Comparison of ENCODE assay signal across 13 cellular contexts in genomic region chr19:35063940-35064818, GRCh38. TPM values are rescaled to one million over a fixed set of nuclear protein-coding genes. Genes with fewer than 3 reads are reported as not detected.
DNase-seq lines count a peak whose midpoint lies in the region; ATAC-seq, FAIRE-seq and TF ChIP-seq lines count a peak whose summit lies in the region.
"Had no signal": no experiment of that assay in that cellular context is flagged by ENCODE, and none has a peak within 500 bp of the region (broad histone marks: within the 10 kb centered on the region; RNA-seq: fewer than 3 reads in every experiment).

No MANE protein-coding gene starts in this region.

- DNase-seq in AG09309 (ENCODE audit: low read depth) (peak; percentile 43), H54 (ENCODE audit: insufficient read length, low spot score) (peak; percentile 74), foreskin keratinocyte (peak; percentile 47 to 78), amygdala (lab: John Stamatoyannopoulos, UW) (no peak), testis (no peak), uterus (no peak)
- DNase-seq: activated effector memory CD4-positive, alpha-beta T cell treated with anti-CD3 and anti-CD28 coated beads, Interleukin-2, amount 50 U/mL, for 16 hours; DMS153; NCI-H524 had no signal

- H3K4me3 ChIP-seq in AG09309 (ENCODE audit: control insufficient read depth, low read depth, low read length) = no peak overlapping the region
- H3K4me3 ChIP-seq in testis = no peak overlapping the region
- no peak overlapping the region for H3K4me3 ChIP-seq in uterus
- H3K4me3 ChIP-seq: lung had no signal

- H3K27me3 Mint-ChIP-seq in activated T-helper 17 cell treated with anti-CD3 and anti-CD28 coated beads, Interleukin-2, amount 50 U/mL, for 72 hours = no peaks in the 10 kb centered on the region

- H3K9me3 Mint-ChIP-seq in activated T-helper 17 cell treated with anti-CD3 and anti-CD28 coated beads, Interleukin-2, amount 50 U/mL, for 72 hours = no peaks in the 10 kb centered on the region

- H3K27ac ChIP-seq in foreskin keratinocyte = no peak overlapping the region
- no peak overlapping the region for H3K27ac ChIP-seq in testis
- no peak overlapping the region for H3K27ac ChIP-seq in uterus

- 84 to 87% methylated on average over 9 to 10 of the region's 10 CpGs for WGBS in testis, 2 donors

- ATAC-seq in activated T-helper 17 cell treated with anti-CD3 and anti-CD28 coated beads, Interleukin-2, amount 50 U/mL, for 72 hours (replicated peaks) = peak; percentile 50
- ATAC-seq in foreskin keratinocyte = peak; percentile 74
- ATAC-seq in GM19467 (IDR thresholded peaks at IDR 0.05; ENCODE audit: unreplicated experiment) = no peak

- H3K4me1 ChIP-seq in foreskin keratinocyte = no peaks in the 10 kb centered on the region
- peaks cover 4% of the 10 kb centered on the region for H3K4me1 ChIP-seq in testis
- no peaks in the 10 kb centered on the region for H3K4me1 ChIP-seq in uterus

- TF ChIP-seq CTCF in AG09309 (IDR thresholded peaks at IDR 0.05; ENCODE audit: control insufficient read depth, insufficient read depth, low read depth, low read length, missing control alignments) (no peak), foreskin keratinocyte (conservative IDR thresholded peaks at IDR 0.05) (no peak), testis (IDR thresholded peaks at IDR 0.05) (no peak), uterus (IDR thresholded peaks at IDR 0.05) (no peak)

- peak; percentile 50 for FAIRE-seq in H54 (lab: Jason Lieb, UNC)

- H3K36me3 Mint-ChIP-seq in activated T-helper 17 cell treated with anti-CD3 and anti-CD28 coated beads, Interleukin-2, amount 50 U/mL, for 72 hours (ENCODE audit: low read depth) = no peaks in the 10 kb centered on the region

- intact Hi-C loops in testis (cut with DNase I; ENCODE audit: low total_unique reads) = no loop called here
- intact Hi-C loops in uterus (cut with DNase I; ENCODE audit: low total_unique reads) = no loop called here

- peak overlapping the region; percentile 28 for H3K27ac Mint-ChIP-seq in activated T-helper 17 cell treated with anti-CD3 and anti-CD28 coated beads, Interleukin-2, amount 50 U/mL, for 72 hours

- H3K9me3 ChIP-seq in testis = no peaks in the 10 kb centered on the region
- no peaks in the 10 kb centered on the region for H3K9me3 ChIP-seq in uterus

- H3K36me3 ChIP-seq in testis (ENCODE audit: low read depth, missing control alignments) (no peaks in the 10 kb centered on the region), uterus (no peaks in the 10 kb centered on the region)

- H3K4me1 Mint-ChIP-seq in activated T-helper 17 cell treated with anti-CD3 and anti-CD28 coated beads, Interleukin-2, amount 50 U/mL, for 72 hours = no peaks in the 10 kb centered on the region

- no peak overlapping the region for H3K4me3 Mint-ChIP-seq in activated T-helper 17 cell treated with anti-CD3 and anti-CD28 coated beads, Interleukin-2, amount 50 U/mL, for 72 hours

- TF ChIP-seq POLR2A in H54 (IDR thresholded peaks at IDR 0.05; ENCODE audit: low read depth, low read length) (no peak), testis (IDR thresholded peaks at IDR 0.05) (no peak), uterus (IDR thresholded peaks at IDR 0.05) (no peak)

- peaks cover 10% of the 10 kb centered on the region for H3K27me3 ChIP-seq in foreskin keratinocyte
- no peaks in the 10 kb centered on the region for H3K27me3 ChIP-seq in testis
- H3K27me3 ChIP-seq in uterus = no peaks in the 10 kb centered on the region

RNA-seq across cellular contexts. Expression of gene HPN, which starts 22.7 kb away (rescaled TPM):
- total RNA-seq in activated T-helper 17 cell treated with anti-CD3 and anti-CD28 coated beads, Interleukin-2, amount 50 U/mL, for 72 hours = under 1 TPM in 1 of 2 donors, not detected in 1; 0.48 TPM
- total RNA-seq in foreskin keratinocyte (not detected in 2 replicates), testis (1 to 10 TPM in 1 of 2 donors, under 1 TPM in 1; 0.79 to 1.7 TPM), uterus (1 to 10 TPM in 2 of 4 donors, under 1 TPM in 2; 0.26 to 2.7 (median 0.68) TPM)
- polyA plus RNA-seq in foreskin keratinocyte (not detected in 2 replicates), testis (ENCODE audit: insufficient read depth, low read depth, low replicate concordance) (8.2 TPM)
- total RNA-seq: T-helper 1 cell treated with Interleukin-12 subunit alpha and Interleukin-12 subunit beta and Interleukin-4 antibody, amounts not matched to agents 30 ng/mL and 1 ng/mL, for 36 hours had no signal

RNA-seq across cellular contexts. Expression of gene SCN1B, which starts 33.9 kb away (rescaled TPM):
- 1 to 10 TPM in 1 of 2 donors, under 1 TPM in 1; 0.97 to 3.1 TPM for total RNA-seq in activated T-helper 17 cell treated with anti-CD3 and anti-CD28 coated beads, Interleukin-2, amount 50 U/mL, for 72 hours
- total RNA-seq in foreskin keratinocyte = 0.21 and 0.48 TPM in 2 replicates
- polyA plus RNA-seq in foreskin keratinocyte = 0.25 and 0.43 TPM in 2 replicates
- 1 to 10 TPM; 3.5 to 6.6 TPM for total RNA-seq in testis
- 7.5 TPM for polyA plus RNA-seq in testis (ENCODE audit: insufficient read depth, low read depth, low replicate concordance)
- total RNA-seq in uterus = 10 to 100 TPM in 1 of 4 donors, under 1 TPM in 3; 0.26 to 15.2 (median 0.78) TPM

RNA-seq across cellular contexts. Expression of gene FXYD3, which starts 51.4 kb away (rescaled TPM):
- total RNA-seq in activated T-helper 17 cell treated with anti-CD3 and anti-CD28 coated beads, Interleukin-2, amount 50 U/mL, for 72 hours = not detected
- total RNA-seq in foreskin keratinocyte = 243 and 312 TPM in 2 replicates
- 420 and 522 TPM in 2 replicates for polyA plus RNA-seq in foreskin keratinocyte
- 1 to 10 TPM in 1 of 2 donors, not detected in 1; 2.6 TPM for total RNA-seq in testis
- not detected for polyA plus RNA-seq in testis (ENCODE audit: insufficient read depth, low read depth, low replicate concordance)
- 1 to 10 TPM; 1.5 to 3.8 (median 1.6) TPM for total RNA-seq in uterus
- total RNA-seq: T-helper 1 cell treated with Interleukin-12 subunit alpha and Interleukin-12 subunit beta and Interleukin-4 antibody, amounts not matched to agents 30 ng/mL and 1 ng/mL, for 36 hours had no signal

Comparison
In these comparisons a context has a peak if more than half of its experiments do, and no peak if none do; other contexts are left out.
1. DNase-seq: peak in AG09309 (single experiment), H54 (single experiment) and foreskin keratinocyte (2 of 2); none in amygdala (0 of 56), testis (single experiment) and uterus (0 of 2).
2. RNA of gene FXYD3, which starts 51.4 kb away (total RNA-seq): 243 to 312 TPM in foreskin keratinocyte; 2.6 TPM in testis, 1.5 to 3.8 TPM in uterus and not detected in activated T-helper 17 cell treated with anti-CD3 and anti-CD28 coated beads, Interleukin-2, amount 50 U/mL, for 72 hours; every median in the first group is over 10 times any median in the second.